18 cellular contexts compared by ENCODE assay signal in genomic region chr20:5923493-5923892, GRCh38. TPM values are rescaled to one million over a fixed set of nuclear protein-coding genes. Genes with fewer than 3 reads are reported as not detected.
"Had no signal": no experiment of that assay in that cellular context is flagged by ENCODE, and none has a peak within 500 bp of the region (broad histone marks: within the 10 kb centered on the region; RNA-seq: fewer than 3 reads in every experiment).

No MANE protein-coding gene starts in this region.

- H3K36me3 ChIP-seq: esophagus squamous epithelium, right atrium auricular region, transverse colon had no signal

- H3K27ac ChIP-seq: coronary artery, esophagus squamous epithelium, hepatocyte, right atrium auricular region, skin epidermis, transverse colon had no signal

- H3K27me3 ChIP-seq: hepatocyte, right atrium auricular region, transverse colon had no signal

- H3K4me3 ChIP-seq: coronary artery, esophagus squamous epithelium, hepatocyte, right atrium auricular region, skin epidermis, transverse colon had no signal

- H3K4me2 ChIP-seq: hepatocyte had no signal

- H3K4me1 ChIP-seq: right atrium auricular region, transverse colon had no signal

- H3K9me3 ChIP-seq: esophagus squamous epithelium, right atrium auricular region, transverse colon had no signal

- H3K79me2 ChIP-seq: hepatocyte had no signal

- DNase-seq: activated CD4-positive, alpha-beta T cell treated with anti-CD3 and anti-CD28 coated beads, Interleukin-2, amount 10 ng/mL, durations not matched to agents 7 days and 5 days; activated CD8-positive, alpha-beta memory T cell treated with anti-CD3 and anti-CD28 coated beads, Interleukin-2, amount 50 U/mL, for 48 hours; activated gamma-delta T cell; activated T-cell treated with anti-CD3 and anti-CD28 coated beads, Interleukin-2, amount 50 U/mL, for 72 hours; amniotic stem cell; caudate nucleus; esophagus squamous epithelium; midbrain; stimulated activated CD4-positive, alpha-beta T cell treated with anti-CD3 and anti-CD28 coated beads, Interleukin-15, amount 100 ng/mL, for 24 hours; stimulated activated CD4-positive, alpha-beta T cell treated with anti-CD3 and anti-CD28 coated beads, Interleukin-4, amount 100 ng/mL, for 1 hour; stimulated activated naive CD4-positive, alpha-beta T cell; transverse colon had no signal

- H2AFZ ChIP-seq: hepatocyte had no signal

RNA-seq across cellular contexts. Expression of gene CHGB, which starts 12.2 kb away (rescaled TPM):
- total RNA-seq: activated CD4-positive, alpha-beta T cell treated with anti-CD3 and anti-CD28 coated beads, Interleukin-2, amount 10 ng/mL, durations not matched to agents 7 days and 5 days; activated T-cell treated with anti-CD3 and anti-CD28 coated beads, Interleukin-2, amount 50 U/mL, for 72 hours; glomerular endothelial cell; subcutaneous adipose tissue had no signal
